In genomic region chr10:26524161-26524831, GRCh38 we compare ENCODE assay signal across 1 cellular context.
TF ChIP-seq lines count a peak whose summit lies in the region.

No MANE protein-coding gene starts in this region.

TF ChIP-seq in HEK293, 187 proteins besides CTCF, POLR2A, EP300 and RAD21 (continued from another document):
- TF ChIP-seq ZNF433 (tag by site-specific recombination; IDR thresholded peaks at IDR 0.05; ENCODE audit: low read depth) = no peak
- no peak for TF ChIP-seq ZNF155 (tag by site-specific recombination; IDR thresholded peaks at IDR 0.05)
- TF ChIP-seq PRDM10 (tag by site-specific recombination; IDR thresholded peaks at IDR 0.05) = peak; percentile 49; the same call in 1 of the 2 replicates
- TF ChIP-seq ZNF843 (tag by site-specific recombination; IDR thresholded peaks at IDR 0.05) = peak; percentile 93
- TF ChIP-seq ZNF629 (tag by site-specific recombination; IDR thresholded peaks at IDR 0.05) = peak; percentile 96
- peak; percentile 97 for TF ChIP-seq GFI1B (tag by site-specific recombination; IDR thresholded peaks at IDR 0.05)
- TF ChIP-seq ZNF561 (tag by site-specific recombination; IDR thresholded peaks at IDR 0.05; ENCODE audit: borderline replicate concordance) = peak; percentile 79
- TF ChIP-seq ZNF560 (tag by site-specific recombination; IDR thresholded peaks at IDR 0.05; ENCODE audit: borderline replicate concordance) = no peak
- no peak for TF ChIP-seq ZNF223 (tag by site-specific recombination; IDR thresholded peaks at IDR 0.05)
- peak; percentile 71; the same call in 1 of the 2 replicates for TF ChIP-seq ZNF488 (tag by site-specific recombination; IDR thresholded peaks at IDR 0.05)
- TF ChIP-seq, protein P1, sequence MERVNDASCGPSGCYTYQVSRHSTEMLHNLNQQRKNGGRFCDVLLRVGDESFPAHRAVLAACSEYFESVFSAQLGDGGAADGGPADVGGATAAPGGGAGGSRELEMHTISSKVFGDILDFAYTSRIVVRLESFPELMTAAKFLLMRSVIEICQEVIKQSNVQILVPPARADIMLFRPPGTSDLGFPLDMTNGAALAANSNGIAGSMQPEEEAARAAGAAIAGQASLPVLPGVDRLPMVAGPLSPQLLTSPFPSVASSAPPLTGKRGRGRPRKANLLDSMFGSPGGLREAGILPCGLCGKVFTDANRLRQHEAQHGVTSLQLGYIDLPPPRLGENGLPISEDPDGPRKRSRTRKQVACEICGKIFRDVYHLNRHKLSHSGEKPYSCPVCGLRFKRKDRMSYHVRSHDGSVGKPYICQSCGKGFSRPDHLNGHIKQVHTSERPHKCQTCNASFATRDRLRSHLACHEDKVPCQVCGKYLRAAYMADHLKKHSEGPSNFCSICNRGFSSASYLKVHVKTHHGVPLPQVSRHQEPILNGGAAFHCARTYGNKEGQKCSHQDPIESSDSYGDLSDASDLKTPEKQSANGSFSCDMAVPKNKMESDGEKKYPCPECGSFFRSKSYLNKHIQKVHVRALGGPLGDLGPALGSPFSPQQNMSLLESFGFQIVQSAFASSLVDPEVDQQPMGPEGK (tag by site-specific recombination; IDR thresholded peaks at IDR 0.05) = peak; percentile 85
- TF ChIP-seq, protein P2, sequence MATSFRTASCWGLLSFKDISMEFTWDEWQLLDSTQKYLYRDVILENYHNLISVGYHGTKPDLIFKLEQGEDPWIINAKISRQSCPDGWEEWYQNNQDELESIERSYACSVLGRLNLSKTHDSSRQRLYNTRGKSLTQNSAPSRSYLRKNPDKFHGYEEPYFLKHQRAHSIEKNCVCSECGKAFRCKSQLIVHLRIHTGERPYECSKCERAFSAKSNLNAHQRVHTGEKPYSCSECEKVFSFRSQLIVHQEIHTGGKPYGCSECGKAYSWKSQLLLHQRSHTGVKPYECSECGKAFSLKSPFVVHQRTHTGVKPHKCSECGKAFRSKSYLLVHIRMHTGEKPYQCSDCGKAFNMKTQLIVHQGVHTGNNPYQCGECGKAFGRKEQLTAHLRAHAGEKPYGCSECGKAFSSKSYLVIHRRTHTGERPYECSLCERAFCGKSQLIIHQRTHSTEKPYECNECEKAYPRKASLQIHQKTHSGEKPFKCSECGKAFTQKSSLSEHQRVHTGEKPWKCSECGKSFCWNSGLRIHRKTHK (tag by site-specific recombination; IDR thresholded peaks at IDR 0.05) = no peak
- TF ChIP-seq, protein P3, sequence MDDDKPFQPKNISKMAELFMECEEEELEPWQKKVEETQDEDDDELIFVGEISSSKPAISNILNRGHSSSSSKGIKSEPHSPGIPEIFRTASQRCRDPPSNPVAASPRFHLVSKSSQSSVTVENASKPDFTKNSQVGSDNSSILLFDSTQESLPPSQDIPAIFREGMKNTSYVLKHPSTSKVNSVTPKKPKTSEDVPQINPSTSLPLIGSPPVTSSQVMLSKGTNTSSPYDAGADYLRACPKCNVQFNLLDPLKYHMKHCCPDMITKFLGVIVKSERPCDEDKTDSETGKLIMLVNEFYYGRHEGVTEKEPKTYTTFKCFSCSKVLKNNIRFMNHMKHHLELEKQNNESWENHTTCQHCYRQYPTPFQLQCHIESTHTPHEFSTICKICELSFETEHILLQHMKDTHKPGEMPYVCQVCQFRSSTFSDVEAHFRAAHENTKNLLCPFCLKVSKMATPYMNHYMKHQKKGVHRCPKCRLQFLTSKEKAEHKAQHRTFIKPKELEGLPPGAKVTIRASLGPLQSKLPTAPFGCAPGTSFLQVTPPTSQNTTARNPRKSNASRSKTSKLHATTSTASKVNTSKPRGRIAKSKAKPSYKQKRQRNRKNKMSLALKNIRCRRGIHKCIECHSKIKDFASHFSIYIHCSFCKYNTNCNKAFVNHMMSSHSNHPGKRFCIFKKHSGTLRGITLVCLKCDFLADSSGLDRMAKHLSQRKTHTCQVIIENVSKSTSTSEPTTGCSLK (tag by site-specific recombination; IDR thresholded peaks at IDR 0.05) = no peak
- TF ChIP-seq ZNF23 (tag by site-specific recombination; IDR thresholded peaks at IDR 0.05; ENCODE audit: borderline replicate concordance) = no peak
- TF ChIP-seq ZNF692 (tag by site-specific recombination; IDR thresholded peaks at IDR 0.05) = peak; percentile 78; the same call in 1 of the 2 replicates
- TF ChIP-seq BCL6B (tag by site-specific recombination; IDR thresholded peaks at IDR 0.05) = peak; percentile 88
- no peak for TF ChIP-seq ZBTB7A (tag by site-specific recombination; IDR thresholded peaks at IDR 0.05; ENCODE audit: low read depth)
- TF ChIP-seq, protein P4, sequence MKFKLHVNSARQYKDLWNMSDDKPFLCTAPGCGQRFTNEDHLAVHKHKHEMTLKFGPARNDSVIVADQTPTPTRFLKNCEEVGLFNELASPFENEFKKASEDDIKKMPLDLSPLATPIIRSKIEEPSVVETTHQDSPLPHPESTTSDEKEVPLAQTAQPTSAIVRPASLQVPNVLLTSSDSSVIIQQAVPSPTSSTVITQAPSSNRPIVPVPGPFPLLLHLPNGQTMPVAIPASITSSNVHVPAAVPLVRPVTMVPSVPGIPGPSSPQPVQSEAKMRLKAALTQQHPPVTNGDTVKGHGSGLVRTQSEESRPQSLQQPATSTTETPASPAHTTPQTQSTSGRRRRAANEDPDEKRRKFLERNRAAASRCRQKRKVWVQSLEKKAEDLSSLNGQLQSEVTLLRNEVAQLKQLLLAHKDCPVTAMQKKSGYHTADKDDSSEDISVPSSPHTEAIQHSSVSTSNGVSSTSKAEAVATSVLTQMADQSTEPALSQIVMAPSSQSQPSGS (tag by site-specific recombination; IDR thresholded peaks at IDR 0.05; ENCODE audit: low read depth) = peak; percentile 89
- TF ChIP-seq, protein P5, sequence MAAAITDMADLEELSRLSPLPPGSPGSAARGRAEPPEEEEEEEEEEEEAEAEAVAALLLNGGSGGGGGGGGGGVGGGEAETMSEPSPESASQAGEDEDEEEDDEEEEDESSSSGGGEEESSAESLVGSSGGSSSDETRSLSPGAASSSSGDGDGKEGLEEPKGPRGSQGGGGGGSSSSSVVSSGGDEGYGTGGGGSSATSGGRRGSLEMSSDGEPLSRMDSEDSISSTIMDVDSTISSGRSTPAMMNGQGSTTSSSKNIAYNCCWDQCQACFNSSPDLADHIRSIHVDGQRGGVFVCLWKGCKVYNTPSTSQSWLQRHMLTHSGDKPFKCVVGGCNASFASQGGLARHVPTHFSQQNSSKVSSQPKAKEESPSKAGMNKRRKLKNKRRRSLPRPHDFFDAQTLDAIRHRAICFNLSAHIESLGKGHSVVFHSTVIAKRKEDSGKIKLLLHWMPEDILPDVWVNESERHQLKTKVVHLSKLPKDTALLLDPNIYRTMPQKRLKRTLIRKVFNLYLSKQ (tag by site-specific recombination; IDR thresholded peaks at IDR 0.05; ENCODE audit: borderline replicate concordance) = no peak
- 0 out of 2 replicates have a peak, but pooled peaks have one; percentile 55 for TF ChIP-seq BCL11B (tag by site-specific recombination; IDR thresholded peaks at IDR 0.05; ENCODE audit: low read depth)
- TF ChIP-seq, protein P6, sequence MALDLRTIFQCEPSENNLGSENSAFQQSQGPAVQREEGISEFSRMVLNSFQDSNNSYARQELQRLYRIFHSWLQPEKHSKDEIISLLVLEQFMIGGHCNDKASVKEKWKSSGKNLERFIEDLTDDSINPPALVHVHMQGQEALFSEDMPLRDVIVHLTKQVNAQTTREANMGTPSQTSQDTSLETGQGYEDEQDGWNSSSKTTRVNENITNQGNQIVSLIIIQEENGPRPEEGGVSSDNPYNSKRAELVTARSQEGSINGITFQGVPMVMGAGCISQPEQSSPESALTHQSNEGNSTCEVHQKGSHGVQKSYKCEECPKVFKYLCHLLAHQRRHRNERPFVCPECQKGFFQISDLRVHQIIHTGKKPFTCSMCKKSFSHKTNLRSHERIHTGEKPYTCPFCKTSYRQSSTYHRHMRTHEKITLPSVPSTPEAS (tag by site-specific recombination; IDR thresholded peaks at IDR 0.05) = peak; percentile 13; the same call in 1 of the 2 replicates
- TF ChIP-seq ZNF292 (tag by site-specific recombination; IDR thresholded peaks at IDR 0.05; ENCODE audit: borderline replicate concordance, low read depth) = no peak
- TF ChIP-seq ZNF660 (tag by site-specific recombination; IDR thresholded peaks at IDR 0.05) = peak; percentile 37; the same call in 1 of the 2 replicates
- peak; percentile 84 for TF ChIP-seq OSR2 (tag by site-specific recombination; IDR thresholded peaks at IDR 0.05)
- TF ChIP-seq TCF7L2 (IDR thresholded peaks at IDR 0.05; ENCODE audit: borderline replicate concordance, low read depth, low read length) = peak; percentile 74; the same call in 1 of the 2 replicates
- TF ChIP-seq ZNF558 (tag by site-specific recombination; IDR thresholded peaks at IDR 0.05) = peak; percentile 89
- peak; percentile 59 for TF ChIP-seq ZNF394 (tag by site-specific recombination; IDR thresholded peaks at IDR 0.05; ENCODE audit: borderline replicate concordance)
- no peak for TF ChIP-seq ZNF112 (tag by site-specific recombination; IDR thresholded peaks at IDR 0.05)
- TF ChIP-seq, protein P7, sequence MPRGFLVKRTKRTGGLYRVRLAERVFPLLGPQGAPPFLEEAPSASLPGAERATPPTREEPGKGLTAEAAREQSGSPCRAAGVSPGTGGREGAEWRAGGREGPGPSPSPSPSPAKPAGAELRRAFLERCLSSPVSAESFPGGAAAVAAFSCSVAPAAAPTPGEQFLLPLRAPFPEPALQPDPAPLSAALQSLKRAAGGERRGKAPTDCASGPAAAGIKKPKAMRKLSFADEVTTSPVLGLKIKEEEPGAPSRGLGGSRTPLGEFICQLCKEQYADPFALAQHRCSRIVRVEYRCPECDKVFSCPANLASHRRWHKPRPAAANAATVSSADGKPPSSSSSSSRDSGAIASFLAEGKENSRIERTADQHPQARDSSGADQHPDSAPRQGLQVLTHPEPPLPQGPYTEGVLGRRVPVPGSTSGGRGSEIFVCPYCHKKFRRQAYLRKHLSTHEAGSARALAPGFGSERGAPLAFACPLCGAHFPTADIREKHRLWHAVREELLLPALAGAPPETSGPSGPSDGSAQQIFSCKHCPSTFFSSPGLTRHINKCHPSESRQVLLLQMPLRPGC (tag by site-specific recombination; IDR thresholded peaks at IDR 0.05) = peak; percentile 91
